In genomic region chr9:16885896-16886295, GRCh38 we compare ENCODE assay signal across 22 cellular contexts. TPM values are rescaled to one million over a fixed set of nuclear protein-coding genes. Genes with fewer than 3 reads are reported as not detected.
"Had no signal": no experiment of that assay in that cellular context is flagged by ENCODE, and none has a peak within 500 bp of the region (broad histone marks: within the 10 kb centered on the region; RNA-seq: fewer than 3 reads in every experiment).

No MANE protein-coding gene starts in this region.

- H3K27ac ChIP-seq: coronary artery, neural progenitor cell, pancreas, uterus had no signal

- H3K9ac ChIP-seq: neural progenitor cell had no signal

- H2AFZ ChIP-seq: neural progenitor cell had no signal

- H3K4me2 ChIP-seq: neural progenitor cell had no signal

- ATAC-seq: left colon; naive thymus-derived CD8-positive, alpha-beta T cell; right cardiac atrium had no signal

- H3K9me3 Mint-ChIP-seq: type B pancreatic cell had no signal

- H3K27me3 Mint-ChIP-seq: progenitor cell of endocrine pancreas, type B pancreatic cell had no signal

- H3K36me3 Mint-ChIP-seq: naive thymus-derived CD8-positive, alpha-beta T cell; neural progenitor cell; type B pancreatic cell had no signal

- H3K27me3 ChIP-seq: heart left ventricle, neural progenitor cell, pancreas, stomach, uterus had no signal

- H3K9me3 ChIP-seq: heart left ventricle, pancreas, stomach, uterus had no signal

- H3K4me1 ChIP-seq: neural progenitor cell, pancreas, uterus had no signal

- DNase-seq: effector CD4-positive, alpha-beta T cell; endodermal cell; erythroblast; foreskin melanocyte; heart left ventricle; hypothalamus; left colon; left ventricle myocardium superior; naive thymus-derived CD8-positive, alpha-beta T cell; nucleus accumbens; pancreas; right cardiac atrium; small intestine; stimulated activated CD4-positive, alpha-beta T cell treated with anti-CD3 and anti-CD28 coated beads, Interleukin-12 subunit alpha, Interleukin-12 subunit beta, amount 100 ng/mL, for 4 hours; stimulated activated naive CD4-positive, alpha-beta T cell; stomach; uterus had no signal

- H3K36me3 ChIP-seq: heart left ventricle, neural progenitor cell, pancreas, stomach, uterus had no signal

- H3K4me3 ChIP-seq: coronary artery, heart left ventricle, lung, neural progenitor cell, pancreas, stomach, uterus had no signal

- H3K27ac Mint-ChIP-seq: endodermal cell; naive thymus-derived CD8-positive, alpha-beta T cell; neural progenitor cell; progenitor cell of endocrine pancreas; type B pancreatic cell had no signal

- H3K4me3 Mint-ChIP-seq: endodermal cell; naive thymus-derived CD8-positive, alpha-beta T cell; neural progenitor cell; type B pancreatic cell had no signal

RNA-seq across cellular contexts. Expression of gene BNC2, which starts 15.4 kb away (rescaled TPM):
- total RNA-seq: naive thymus-derived CD8-positive, alpha-beta T cell had no signal
- polyA plus RNA-seq: naive thymus-derived CD8-positive, alpha-beta T cell had no signal
